18 cellular contexts compared by ENCODE assay signal in genomic region chr2:83967854-83968253, GRCh38.
DNase-seq lines count a peak whose midpoint lies in the region; ATAC-seq, FAIRE-seq and TF ChIP-seq lines count a peak whose summit lies in the region.
"Had no signal": no experiment of that assay in that cellular context is flagged by ENCODE, and none has a peak within 500 bp of the region (broad histone marks: within the 10 kb centered on the region; RNA-seq: fewer than 3 reads in every experiment).

No MANE protein-coding gene starts in this region.

- no peak for FAIRE-seq in bronchial epithelial cell (lab: Jason Lieb, UNC)
- FAIRE-seq: colon had no signal

- no peak overlapping the region for H2AFZ ChIP-seq in GM23338
- no peak overlapping the region for H2AFZ ChIP-seq in neural progenitor cell (replicated peaks)

- peaks cover 5% of the 10 kb centered on the region; the same call in 2 of the 3 replicates for H3K9me3 Mint-ChIP-seq in GM23338
- H3K9me3 Mint-ChIP-seq in neural progenitor cell: no peaks in the 10 kb centered on the region

- H3K4me1 Mint-ChIP-seq in GM23338: peaks cover 22% of the 10 kb centered on the region
- no peaks in the 10 kb centered on the region for H3K4me1 Mint-ChIP-seq in neural progenitor cell
- H3K4me1 Mint-ChIP-seq: stimulated activated effector memory CD8-positive, alpha-beta T cell treated with anti-CD3 and anti-CD28 coated beads, Interleukin-12 subunit alpha, Interleukin-12 subunit beta, amount 100 ng/mL, for 72 hours had no signal

- 0 out of 2 replicates have a peak, but pooled peaks cover under 1% of the 10 kb centered on the region for H3K9me2 ChIP-seq in GM23338 (ENCODE audit: insufficient read depth)

- H3K4me2 ChIP-seq in GM23338: no peak overlapping the region
- no peak overlapping the region for H3K4me2 ChIP-seq in neural progenitor cell
- H3K4me2 ChIP-seq: BLaER1 had no signal

- no peak; the same call in 2 of the 3 replicates for ATAC-seq in GM23338
- ATAC-seq in HG02973 (IDR thresholded peaks at IDR 0.05; ENCODE audit: unreplicated experiment): no peak
- ATAC-seq: left colon; stimulated activated effector memory CD8-positive, alpha-beta T cell treated with anti-CD3 and anti-CD28 coated beads, Interleukin-12 subunit alpha, Interleukin-12 subunit beta, amount 100 ng/mL, for 72 hours had no signal

- H3K36me3 Mint-ChIP-seq in GM23338 (ENCODE audit: low read depth): no peaks in the 10 kb centered on the region
- no peaks in the 10 kb centered on the region for H3K36me3 Mint-ChIP-seq in neural progenitor cell
- H3K36me3 Mint-ChIP-seq: stimulated activated effector memory CD8-positive, alpha-beta T cell treated with anti-CD3 and anti-CD28 coated beads, Interleukin-12 subunit alpha, Interleukin-12 subunit beta, amount 100 ng/mL, for 72 hours had no signal

- H4K20me1 ChIP-seq in GM23338 (replicated peaks; ENCODE audit: insufficient read depth) (no peaks in the 10 kb centered on the region), neural progenitor cell (ENCODE audit: low read depth) (no peaks in the 10 kb centered on the region)
- H4K20me1 ChIP-seq: BLaER1 had no signal

- H3K9ac ChIP-seq in neural progenitor cell: no peak overlapping the region
- H3K9ac ChIP-seq: BLaER1 had no signal

- H3K4me3 ChIP-seq in GM23338 (no peak overlapping the region), bronchial epithelial cell (ENCODE audit: low read depth, low read length) (no peak overlapping the region), neural progenitor cell (no peak overlapping the region)
- H3K4me3 ChIP-seq: BLaER1, thoracic aorta had no signal

- H3K36me3 ChIP-seq in GM23338 (ENCODE audit: insufficient read depth) (no peaks in the 10 kb centered on the region), bronchial epithelial cell (ENCODE audit: control insufficient read depth, insufficient read depth, low read length) (no peaks in the 10 kb centered on the region), neural progenitor cell (no peaks in the 10 kb centered on the region)
- H3K36me3 ChIP-seq: BLaER1, thoracic aorta had no signal

- DNase-seq in GM23338 (ENCODE audit: low spot score) (peak; percentile 38), NCI-H82 treated with DMSO at 0.1 percent for 48 hours (lab: John Stamatoyannopoulos, UW; ENCODE audit: unreplicated experiment) (peak; percentile 9), bronchial epithelial cell (ENCODE audit: low read depth) (peak; percentile 32), neural progenitor cell (ENCODE audit: low spot score) (peak; percentile 18), G401 (ENCODE audit: low spot score) (no peak), Ammon's horn (ENCODE audit: low spot score) (no peak)
- DNase-seq: activated naive CD4-positive, alpha-beta T cell treated with anti-CD3 and anti-CD28 coated beads, Interleukin-2, amount 50 U/mL, for 16 hours; activated T-cell treated with anti-CD3 and anti-CD28 coated beads, Interleukin-2, amount 50 U/mL, for 1 hour; foreskin fibroblast; Kasumi-1; left colon; retina had no signal

- in situ Hi-C loops in G401 (cut with HindIII; ENCODE audit: low sequenced_read_pairs): no loop called here

- no peaks in the 10 kb centered on the region for H3K9me3 ChIP-seq in neural progenitor cell (ENCODE audit: low read depth)
- H3K9me3 ChIP-seq: BLaER1, thoracic aorta had no signal

- H3K27me3 Mint-ChIP-seq in GM23338 (ENCODE audit: insufficient read depth, low read depth, poor library complexity): no peaks in the 10 kb centered on the region
- no peaks in the 10 kb centered on the region for H3K27me3 Mint-ChIP-seq in neural progenitor cell (ENCODE audit: insufficient read depth, low read depth)

- H3K27ac Mint-ChIP-seq in GM23338: no peak overlapping the region
- H3K27ac Mint-ChIP-seq in neural progenitor cell: no peak overlapping the region
- H3K27ac Mint-ChIP-seq: stimulated activated effector memory CD8-positive, alpha-beta T cell treated with anti-CD3 and anti-CD28 coated beads, Interleukin-12 subunit alpha, Interleukin-12 subunit beta, amount 100 ng/mL, for 72 hours had no signal

- H3K4me3 Mint-ChIP-seq in GM23338 (no peak overlapping the region), neural progenitor cell (no peak overlapping the region)
- H3K4me3 Mint-ChIP-seq: stimulated activated effector memory CD8-positive, alpha-beta T cell treated with anti-CD3 and anti-CD28 coated beads, Interleukin-12 subunit alpha, Interleukin-12 subunit beta, amount 100 ng/mL, for 72 hours had no signal

- H3K79me2 ChIP-seq in GM23338 (replicated peaks; ENCODE audit: insufficient read depth) (no peaks in the 10 kb centered on the region), neural progenitor cell (ENCODE audit: low read depth) (no peaks in the 10 kb centered on the region)

- H3K4me1 ChIP-seq in GM23338 (ENCODE audit: insufficient read depth) (peaks cover 29% of the 10 kb centered on the region), neural progenitor cell (no peaks in the 10 kb centered on the region)
- H3K4me1 ChIP-seq: BLaER1 had no signal

- H3K27ac ChIP-seq in GM23338 (ENCODE audit: low read depth) (no peak overlapping the region), neural progenitor cell (no peak overlapping the region)
- H3K27ac ChIP-seq: BLaER1, RWPE1, thoracic aorta had no signal

- H3F3A ChIP-seq in GM23338 (replicated peaks; ENCODE audit: low read depth) (no peaks in the 10 kb centered on the region), neural progenitor cell (ENCODE audit: low read depth) (no peaks in the 10 kb centered on the region)

- H3K27me3 ChIP-seq in GM23338 (ENCODE audit: insufficient read depth) (no peaks in the 10 kb centered on the region), bronchial epithelial cell (ENCODE audit: control insufficient read depth, insufficient read depth, low read length) (no peaks in the 10 kb centered on the region), neural progenitor cell (no peaks in the 10 kb centered on the region)
- H3K27me3 ChIP-seq: BLaER1 had no signal

- TF ChIP-seq CTCF in GM23338 (conservative IDR thresholded peaks at IDR 0.05; ENCODE audit: low read depth in 2 of 2) (peak; percentile 53 to 58), bronchial epithelial cell (IDR thresholded peaks at IDR 0.05; ENCODE audit: insufficient read depth, low read length, severe bottlenecking) (peak; percentile 24), neural progenitor cell (IDR thresholded peaks at IDR 0.05) (peak; percentile 48)

TF ChIP-seq in GM23338, 12 proteins besides CTCF, POLR2A, EP300 and RAD21:
- no peak for TF ChIP-seq NANOG (IDR thresholded peaks at IDR 0.05; ENCODE audit: borderline replicate concordance)

Comparison
In these comparisons a context has a peak if more than half of its experiments do, and no peak if none do; other contexts are left out.
1. DNase-seq: peak in GM23338 (single experiment), NCI-H82 treated with DMSO at 0.1 percent for 48 hours (single experiment), bronchial epithelial cell (single experiment) and neural progenitor cell (single experiment); none in G401 (single experiment) and Ammon's horn (single experiment).
2. Peak in every context shown above with its lines, with median percentiles within 50 percentile points of each other: CTCF ChIP-seq.